Comparison of ENCODE assay signal across 8 cellular contexts in genomic region chr14:76904740-76905569, GRCh38.
DNase-seq lines count a peak whose midpoint lies in the region; ATAC-seq and TF ChIP-seq lines count a peak whose summit lies in the region.

No MANE protein-coding gene starts in this region.

- peak overlapping the region; percentile 5 for H2AFZ ChIP-seq in ACC112 (ENCODE audit: low read length, unreplicated experiment)

- no peaks in the 10 kb centered on the region for H3K36me3 ChIP-seq in ACC112 (ENCODE audit: insufficient read depth, low read length)
- no peaks in the 10 kb centered on the region for H3K36me3 ChIP-seq in left ventricle myocardium inferior

- no peak for TF ChIP-seq CTCF in left ventricle myocardium inferior (IDR thresholded peaks at IDR 0.05; ENCODE audit: borderline replicate concordance)
- TF ChIP-seq CTCF in endothelial cell (IDR thresholded peaks at IDR 0.05; ENCODE audit: unreplicated experiment): no peak

- intact Hi-C loops in left ventricle myocardium inferior (cut with micrococcal nuclease): no loop called here

- no peaks in the 10 kb centered on the region for H3K4me1 Mint-ChIP-seq in endothelial cell (ENCODE audit: unreplicated experiment)

- peaks cover 22% of the 10 kb centered on the region for H3K4me1 ChIP-seq in ACC112 (ENCODE audit: control insufficient read depth, insufficient read depth, low read length, unreplicated experiment)
- H3K4me1 ChIP-seq in left ventricle myocardium inferior: peaks cover 18% of the 10 kb centered on the region

- H3K27me3 Mint-ChIP-seq in endothelial cell (ENCODE audit: unreplicated experiment): peaks cover 6% of the 10 kb centered on the region

- no peaks in the 10 kb centered on the region for H3K9me3 ChIP-seq in left ventricle myocardium inferior (replicated peaks)

- no peak overlapping the region for H3K27ac Mint-ChIP-seq in endothelial cell (ENCODE audit: unreplicated experiment)

- H3K36me3 Mint-ChIP-seq in endothelial cell (ENCODE audit: low read depth, unreplicated experiment): peaks cover 6% of the 10 kb centered on the region

- H3K4me3 ChIP-seq in ACC112 (ENCODE audit: low read depth, low read length) (peak overlapping the region; percentile 61), left ventricle myocardium inferior (no peak overlapping the region)

- peak; percentile 91 for ATAC-seq in GM18868 (IDR thresholded peaks at IDR 0.05; ENCODE audit: unreplicated experiment)
- ATAC-seq in HG03432 (IDR thresholded peaks at IDR 0.05; ENCODE audit: unreplicated experiment): peak; percentile 85

- no peak overlapping the region for H3K4me3 Mint-ChIP-seq in endothelial cell (ENCODE audit: unreplicated experiment)

- no peaks in the 10 kb centered on the region for H3K9me3 Mint-ChIP-seq in endothelial cell (ENCODE audit: unreplicated experiment)

- DNase-seq in RKO (ENCODE audit: low spot score) (peak; percentile 99), left ventricle myocardium inferior (peak; percentile 52), endothelial cell (ENCODE audit: low spot score) (no peak)
- peak; percentile 83 for DNase-seq in activated naive CD4-positive, alpha-beta T cell treated with Interleukin-2 at 50 U/mL for 16 hours
- peak; percentile 63 to 73 (median 65) for DNase-seq in stimulated activated CD4-positive, alpha-beta T cell treated with anti-CD3 and anti-CD28 coated beads, Interleukin-12 subunit alpha, Interleukin-12 subunit beta, amount 100 ng/mL, for 48 hours (ENCODE audit: low read depth in 2 of 3, low spot score in 1 of 3)

- H3K27ac ChIP-seq in ACC112 (ENCODE audit: low read depth, low read length) (peak overlapping the region; percentile 92), left ventricle myocardium inferior (replicated peaks) (peak overlapping the region; percentile 69)

- H3K79me2 ChIP-seq in ACC112 (ENCODE audit: control insufficient read depth, insufficient read depth, low read length, unreplicated experiment): no peaks in the 10 kb centered on the region

- no peaks in the 10 kb centered on the region for H3K27me3 ChIP-seq in ACC112 (ENCODE audit: insufficient read depth, low read length)
- H3K27me3 ChIP-seq in left ventricle myocardium inferior (ENCODE audit: low read depth): no peaks in the 10 kb centered on the region
